31 cellular contexts compared by ENCODE assay signal in genomic region chr4:156733582-156733981, GRCh38.
DNase-seq lines count a peak whose midpoint lies in the region; ATAC-seq and TF ChIP-seq lines count a peak whose summit lies in the region.
"Had no signal": no experiment of that assay in that cellular context is flagged by ENCODE, and none has a peak within 500 bp of the region (broad histone marks: within the 10 kb centered on the region; RNA-seq: fewer than 3 reads in every experiment).

No MANE protein-coding gene starts in this region.

- no peak for DNase-seq in RWPE2 (ENCODE audit: low spot score)
- DNase-seq in adipocyte (ENCODE audit: low read depth) = no peak
- no peak for DNase-seq in suprapubic skin (ENCODE audit: low spot score in 2 of 2)
- DNase-seq in NCI-H1436 treated with DMSO at 0.1 percent for 48 hours (lab: John Stamatoyannopoulos, UW) = no peak
- no peak for DNase-seq in cerebellar cortex (ENCODE audit: low spot score)
- DNase-seq: 8988T; ACHN; AML-193; BE2C; C1 segment of cervical spinal cord; Caco-2; Calu3; CD4-positive, alpha-beta memory T cell; CD4-positive, alpha-beta T cell; CD4-positive, CD25-positive, alpha-beta regulatory T cell; CD8-positive, alpha-beta memory T cell; CD8-positive, alpha-beta T cell; COR-L47; DMS 273 treated with DMSO at 0.1 percent for 48 hours; DMS153; DMS53; DMS79; DMS79 treated with DMSO at 0.1 percent for 48 hours; DND-41; EL had no signal

- WGBS in suprapubic skin = 89% methylated on average over 1 of the region's 1 CpG

- H3K27ac ChIP-seq in HEK293 (ENCODE audit: extremely low read depth, low read depth, low read length) (no peak overlapping the region), RWPE2 (ENCODE audit: poor library complexity, severe bottlenecking) (peak overlapping the region; percentile 90), suprapubic skin (no peak overlapping the region)
- H3K27ac ChIP-seq: 22Rv1; A549; BLaER1; BLaER1 treated with 17β-estradiol and CSF1 and Interleukin-3, amounts not matched to agents 10 nM and 100 nM; C4-2B had no signal

- no peaks in the 10 kb centered on the region for H3K4me1 ChIP-seq in HEK293 (ENCODE audit: control insufficient read depth, insufficient read depth, low read length)
- H3K4me1 ChIP-seq in RWPE2 (ENCODE audit: insufficient read depth, poor library complexity, severe bottlenecking) = peaks cover 18% of the 10 kb centered on the region
- no peaks in the 10 kb centered on the region for H3K4me1 ChIP-seq in adipocyte (ENCODE audit: control insufficient read depth, insufficient read depth, low read length)
- no peaks in the 10 kb centered on the region for H3K4me1 ChIP-seq in suprapubic skin
- H3K4me1 ChIP-seq: A549; BE2C; BLaER1; BLaER1 treated with 17β-estradiol and CSF1 and Interleukin-3, amounts not matched to agents 10 nM and 100 nM; Caco-2 had no signal

- no peak overlapping the region for H3K4me3 ChIP-seq in HEK293 (ENCODE audit: low read depth, low read length)
- H3K4me3 ChIP-seq in RWPE2 (ENCODE audit: severe bottlenecking) = no peak overlapping the region
- H3K4me3 ChIP-seq in adipocyte (ENCODE audit: low read length) = peak overlapping the region; percentile 0
- no peak overlapping the region for H3K4me3 ChIP-seq in suprapubic skin
- H3K4me3 ChIP-seq: A549; BLaER1; BLaER1 treated with 17β-estradiol and CSF1 and Interleukin-3, amounts not matched to agents 10 nM and 100 nM had no signal

- no peak for TF ChIP-seq POLR2A in suprapubic skin (IDR thresholded peaks at IDR 0.05)

- H3K9ac ChIP-seq in adipocyte (ENCODE audit: low read length) = no peak overlapping the region
- H3K9ac ChIP-seq: BLaER1; BLaER1 treated with 17β-estradiol and CSF1 and Interleukin-3, amounts not matched to agents 10 nM and 100 nM had no signal

- POLR2A ChIA-PET in HEK293 (lab: Yijun Ruan, JAX) = no interaction called here

- H3K27me3 ChIP-seq in RWPE2 (ENCODE audit: insufficient read depth, poor library complexity, severe bottlenecking) = no peaks in the 10 kb centered on the region
- no peaks in the 10 kb centered on the region for H3K27me3 ChIP-seq in adipocyte (replicated peaks; ENCODE audit: control insufficient read depth, insufficient read depth, low read length)
- no peaks in the 10 kb centered on the region for H3K27me3 ChIP-seq in suprapubic skin
- H3K27me3 ChIP-seq: BE2C; BLaER1; BLaER1 treated with 17β-estradiol and CSF1 and Interleukin-3, amounts not matched to agents 10 nM and 100 nM had no signal

- no peak for TF ChIP-seq CTCF in HEK293 (tag by site-specific recombination; IDR thresholded peaks at IDR 0.05)
- no peak for TF ChIP-seq CTCF in RWPE2 (IDR thresholded peaks at IDR 0.05; ENCODE audit: poor library complexity, severe bottlenecking)
- no peak for TF ChIP-seq CTCF in suprapubic skin (IDR thresholded peaks at IDR 0.05)

- no peak for TF ChIP-seq EP300 in suprapubic skin (IDR thresholded peaks at IDR 0.05)

- no peak for ATAC-seq in RWPE2 (ENCODE audit: low read depth)
- ATAC-seq: A549; CD8-positive, alpha-beta T cell had no signal

- CTCF ChIA-PET in HEK293 (lab: Yijun Ruan, JAX) = no interaction called here

- H3K9me3 ChIP-seq in HEK293 (ENCODE audit: control insufficient read depth, insufficient read depth, low read depth, low read length) (no peaks in the 10 kb centered on the region; the same call in 1 of the 2 replicates), RWPE2 (ENCODE audit: severe bottlenecking) (peaks cover 10% of the 10 kb centered on the region), adipocyte (ENCODE audit: control insufficient read depth, low read length) (peaks cover 49% of the 10 kb centered on the region), suprapubic skin (peaks cover 19% of the 10 kb centered on the region)
- H3K9me3 ChIP-seq: BE2C had no signal

- no peaks in the 10 kb centered on the region for H3K36me3 ChIP-seq in HEK293 (ENCODE audit: control insufficient read depth in 2 of 2, insufficient read depth in 1 of 2, low read length in 2 of 2)
- no peaks in the 10 kb centered on the region for H3K36me3 ChIP-seq in RWPE2 (ENCODE audit: low read depth)
- H3K36me3 ChIP-seq in adipocyte (ENCODE audit: control insufficient read depth, insufficient read depth, low read length, severe bottlenecking) = no peaks in the 10 kb centered on the region
- no peaks in the 10 kb centered on the region for H3K36me3 ChIP-seq in suprapubic skin
- H3K36me3 ChIP-seq: BE2C; BLaER1; BLaER1 treated with 17β-estradiol and CSF1 and Interleukin-3, amounts not matched to agents 10 nM and 100 nM had no signal

TF ChIP-seq in HEK293, 187 proteins besides CTCF, POLR2A, EP300 and RAD21:
- TF ChIP-seq HOXC10 (CRISPR knock-in tag; IDR thresholded peaks at IDR 0.05) (no peak), ZNF529 (tag by site-specific recombination; IDR thresholded peaks at IDR 0.05; ENCODE audit: insufficient replicate concordance) (peak; percentile 91)
